Comparison of ENCODE assay signal across 8 cellular contexts in genomic region chrX:154750301-154751120, GRCh38. TPM values are rescaled to one million over a fixed set of nuclear protein-coding genes. Genes with fewer than 3 reads are reported as not detected.
DNase-seq lines count a peak whose midpoint lies in the region; ATAC-seq and TF ChIP-seq lines count a peak whose summit lies in the region.

Gene GAB3, minus strand, starts transcription at chrX:154751077. Its CDS starts 52 bp downstream, at chrX:154751025.

- ATAC-seq in GM18505 (IDR thresholded peaks at IDR 0.05; ENCODE audit: unreplicated experiment), result peak; percentile 54
- ATAC-seq in HG02678 (IDR thresholded peaks at IDR 0.05; ENCODE audit: unreplicated experiment), result peak; percentile 71
- ATAC-seq in activated naive CD4-positive, alpha-beta T cell treated with anti-CD3 and anti-CD28 coated beads, Interleukin-2, amount 50 U/mL, for 72 hours, result peak; percentile 79 to 83
- peak; percentile 75 for ATAC-seq in left ventricle myocardium superior

- no peak within 1 kb of the TSS for H3K27ac Mint-ChIP-seq in activated naive CD4-positive, alpha-beta T cell treated with anti-CD3 and anti-CD28 coated beads, Interleukin-2, amount 50 U/mL, for 72 hours

- intact Hi-C loops in left ventricle myocardium superior (cut with micrococcal nuclease), result no loop called here

- H3K36me3 Mint-ChIP-seq in activated naive CD4-positive, alpha-beta T cell treated with anti-CD3 and anti-CD28 coated beads, Interleukin-2, amount 50 U/mL, for 72 hours, result no peaks in the 10 kb centered on the region

- H3K9me3 Mint-ChIP-seq in activated naive CD4-positive, alpha-beta T cell treated with anti-CD3 and anti-CD28 coated beads, Interleukin-2, amount 50 U/mL, for 72 hours, result no peaks in the 10 kb centered on the region

- no peak for TF ChIP-seq POLR2A in GM18505 (IDR thresholded peaks at IDR 0.05; ENCODE audit: borderline replicate concordance, extremely low read depth, insufficient read depth, insufficient read length)

- DNase-seq in NOMO-1 treated with DMSO at 0.1 percent for 48 hours (lab: John Stamatoyannopoulos, UW; ENCODE audit: unreplicated experiment), result peak; percentile 27
- peak; percentile 28 to 58 for DNase-seq in activated naive CD4-positive, alpha-beta T cell treated with anti-CD3 and anti-CD28 coated beads, Interleukin-2, amount 50 U/mL, for 72 hours (ENCODE audit: low spot score in 2 of 2)
- peak; percentile 63 for DNase-seq in left ventricle myocardium superior
- peak; percentile 55 for DNase-seq in retina
- no peak for DNase-seq in UCSD-AML1 (lab: John Stamatoyannopoulos, UW; ENCODE audit: unreplicated experiment)
- DNase-seq in COLO829 (ENCODE audit: low spot score), result no peak

RNA-seq across cellular contexts. Expression of gene GAB3, which starts in this region (rescaled TPM):
- 1 to 10 TPM; 3.3 to 4.0 TPM for total RNA-seq in activated naive CD4-positive, alpha-beta T cell treated with anti-CD3 and anti-CD28 coated beads, Interleukin-2, amount 50 U/mL, for 72 hours
- total RNA-seq in left ventricle myocardium superior, result 14.1 TPM

Comparison
In these comparisons a context has a peak if more than half of its experiments do, and no peak if none do; other contexts are left out.
1. DNase-seq: peak in NOMO-1 treated with DMSO at 0.1 percent for 48 hours (single experiment), activated naive CD4-positive, alpha-beta T cell treated with anti-CD3 and anti-CD28 coated beads, Interleukin-2, amount 50 U/mL, for 72 hours (2 of 2), left ventricle myocardium superior (single experiment) and retina (single experiment); none in UCSD-AML1 (single experiment) and COLO829 (single experiment).
2. Peak in every context shown above with its lines, with median percentiles within 50 percentile points of each other: ATAC-seq.